ENCODE assay signal across 1 cellular context in genomic region chr6:150150821-150151646, GRCh38.
TF ChIP-seq lines count a peak whose summit lies in the region.

No MANE protein-coding gene starts in this region.

TF ChIP-seq in K562, 482 proteins besides CTCF, POLR2A, EP300 and RAD21 (continued from another document and continues in another):
- TF ChIP-seq ZNF318 (IDR thresholded peaks at IDR 0.05; ENCODE audit: borderline replicate concordance in 1 of 2, low read depth in 1 of 2) (0 out of 4 replicates have a peak, but pooled peaks of 1 of the 2 experiments have one; percentile 61), ZNF217 (CRISPR knock-in tag; IDR thresholded peaks at IDR 0.05) (no peak), NEUROD1 (IDR thresholded peaks at IDR 0.05; ENCODE audit: borderline replicate concordance, low read depth, low read length, partially characterized antibody) (peak; percentile 65), ATF1 (CRISPR knock-in tag; IDR thresholded peaks at IDR 0.05) (no peak), ATF1 (tag; IDR thresholded peaks at IDR 0.05) (peak; percentile 93), CTCFL (IDR thresholded peaks at IDR 0.05; ENCODE audit: borderline replicate concordance, insufficient read depth, low read depth, low read length, poor library complexity, severe bottlenecking) (no peak), HDGF (IDR thresholded peaks at IDR 0.05) (peak; percentile 87; the same call in 1 of the 2 replicates), TCF15 (CRISPR knock-in tag; IDR thresholded peaks at IDR 0.05) (no peak), PKNOX1 (IDR thresholded peaks at IDR 0.05) (peak; percentile 95), ZFPM2 (CRISPR knock-in tag; IDR thresholded peaks at IDR 0.05) (no peak), ZNF282 (CRISPR knock-in tag; IDR thresholded peaks at IDR 0.05) (no peak), KDM5B (IDR thresholded peaks at IDR 0.05; ENCODE audit: insufficient replicate concordance, low read depth, low read length) (peak; percentile 15), ZNF57 (CRISPR knock-in tag; IDR thresholded peaks at IDR 0.05) (no peak), HNRNPL (IDR thresholded peaks at IDR 0.05; ENCODE audit: low read depth, low read length) (no peak), MTA1 (IDR thresholded peaks at IDR 0.05; ENCODE audit: borderline replicate concordance) (peak; percentile 86), TSC22D4 (tag; IDR thresholded peaks at IDR 0.05) (no peak), ETV5 (CRISPR knock-in tag; IDR thresholded peaks at IDR 0.05; ENCODE audit: low read depth) (peak; percentile 64; the same call in 1 of the 2 replicates), NFIX (CRISPR knock-in tag; IDR thresholded peaks at IDR 0.05; ENCODE audit: low read depth) (no peak), CEBPZ (IDR thresholded peaks at IDR 0.05; ENCODE audit: borderline replicate concordance, low read depth, low read length) (no peak), RFX5 (IDR thresholded peaks at IDR 0.05; ENCODE audit: low read depth, low read length) (no peak), IRF9 (tag; IDR thresholded peaks at IDR 0.05) (no peak), ZBTB49 (CRISPR knock-in tag; IDR thresholded peaks at IDR 0.05; ENCODE audit: borderline replicate concordance) (no peak), E4F1 (CRISPR knock-in tag; IDR thresholded peaks at IDR 0.05; ENCODE audit: borderline replicate concordance) (no peak), CXXC5 (CRISPR knock-in tag; IDR thresholded peaks at IDR 0.05) (peak; percentile 88), FOXO4 (CRISPR knock-in tag; IDR thresholded peaks at IDR 0.05) (no peak), KHSRP (IDR thresholded peaks at IDR 0.05) (peak; percentile 46), HMGN3 (IDR thresholded peaks at IDR 0.05; ENCODE audit: borderline replicate concordance, extremely low read depth, insufficient read length, low read depth, low read length) (no peak), XRCC3 (IDR thresholded peaks at IDR 0.05) (no peak), ZFX (CRISPR knock-in tag; IDR thresholded peaks at IDR 0.05) (no peak; the same call in 1 of the 2 replicates), ERF (CRISPR knock-in tag; IDR thresholded peaks at IDR 0.05) (0 out of 2 replicates have a peak, but pooled peaks have one; percentile 33), ZNF212 (CRISPR knock-in tag; IDR thresholded peaks at IDR 0.05) (no peak), FOXK2 (conservative IDR thresholded peaks at IDR 0.05 in 1 of 2, IDR thresholded peaks at IDR 0.05 in 1 of 2; ENCODE audit: low read depth in 2 of 2) (peak; percentile 89 to 94), PHTF2 (CRISPR knock-in tag; IDR thresholded peaks at IDR 0.05) (no peak), CHD2 (IDR thresholded peaks at IDR 0.05; ENCODE audit: low read depth, low read length) (peak; percentile 39; the same call in 1 of the 2 replicates), CTBP1 (IDR thresholded peaks at IDR 0.05; ENCODE audit: borderline replicate concordance) (peak; percentile 100), TCF7L2 (IDR thresholded peaks at IDR 0.05; ENCODE audit: low read depth, low read length) (no peak)
